10 cellular contexts compared by ENCODE assay signal in the genomic region with DNA sequence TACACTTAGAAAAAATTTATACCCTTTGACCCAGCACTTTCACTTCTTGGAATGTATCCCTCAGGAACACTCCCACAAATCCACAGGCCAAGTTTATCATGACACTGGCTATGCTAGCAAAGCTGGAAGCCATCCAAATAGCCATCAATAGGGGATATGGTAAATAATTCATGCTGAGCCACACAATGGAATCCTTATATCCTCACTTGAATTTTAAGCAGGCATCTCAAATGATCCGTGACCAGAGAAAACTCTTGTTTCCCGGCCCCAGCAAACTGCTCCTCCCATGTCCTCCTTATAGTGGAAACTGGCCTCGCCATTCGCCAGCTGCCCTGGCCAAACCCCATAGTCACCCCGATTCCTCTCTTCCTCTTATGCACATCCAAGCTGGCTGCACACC. TPM values are rescaled to one million over a fixed set of nuclear protein-coding genes. Genes with fewer than 3 reads are reported as not detected.
DNase-seq lines count a peak whose midpoint lies in the region; ATAC-seq, FAIRE-seq and TF ChIP-seq lines count a peak whose summit lies in the region.
"Had no signal": no experiment of that assay in that cellular context is flagged by ENCODE, and none has a peak within 500 bp of the region (broad histone marks: within the 10 kb centered on the region; RNA-seq: fewer than 3 reads in every experiment).

No MANE protein-coding gene starts in this region.

- peaks cover 0 to 2% of the 10 kb centered on the region in 2 experiments for H4K20me1 ChIP-seq in H1 (replicated peaks in 1 of 2; ENCODE audit: control insufficient read depth in 1 of 2, insufficient read depth in 2 of 2, low read length in 2 of 2)

- no peak overlapping the region for H2BK15ac ChIP-seq in H1 (ENCODE audit: low read length)

- no peak overlapping the region for H2AFZ ChIP-seq in H1 (ENCODE audit: low read length)

- peak overlapping the region in 1 of 4 experiments; percentile 30; a peak in 3 of 8 replicates for H3K4me3 ChIP-seq in H1 (ENCODE audit: extremely low read depth in 1 of 4, insufficient read depth in 2 of 4, low read depth in 3 of 4, low read length in 4 of 4)
- no peak overlapping the region for H3K4me3 ChIP-seq in subcutaneous abdominal adipose tissue (ENCODE audit: low read depth in 1 of 5, low read length in 5 of 5)
- no peak overlapping the region for H3K4me3 ChIP-seq in transverse colon

- intact Hi-C loops in transverse colon (cut with DNase I; ENCODE audit: low total_unique reads) = no loop called here

- no peak overlapping the region for H3K14ac ChIP-seq in H1 (ENCODE audit: insufficient read length)

- H2BK12ac ChIP-seq in H1 (ENCODE audit: low read depth, low read length) = 0 out of 2 replicates have a peak overlapping the region, but pooled peaks have one; percentile 62

- FAIRE-seq in H1 (lab: Jason Lieb, UNC) = peak; percentile 62

- peak overlapping the region; percentile 45 for H4K5ac ChIP-seq in H1 (ENCODE audit: insufficient read length, low read depth, low read length)

- no peaks in the 10 kb centered on the region for H3K23me2 ChIP-seq in H1 (ENCODE audit: low read depth, low read length)

- H3K79me1 ChIP-seq in H1 (ENCODE audit: low read depth, low read length) = no peaks in the 10 kb centered on the region

- peak overlapping the region; percentile 79 for H2BK120ac ChIP-seq in H1 (replicated peaks; ENCODE audit: low read depth, low read length)

- H2BK20ac ChIP-seq in H1 (ENCODE audit: low read length) = peak overlapping the region; percentile 15; the same call in 1 of the 2 replicates

- H3K36me3 ChIP-seq in H1 (ENCODE audit: control insufficient read depth in 2 of 4, insufficient read depth in 4 of 4, low read length in 3 of 4) (peaks cover under 1 to 12% (median 3%) of the 10 kb centered on the region in 4 experiments; a peak in 5 of 8 replicates), subcutaneous abdominal adipose tissue (ENCODE audit: control insufficient read depth in 5 of 5, insufficient read depth in 5 of 5, low read length in 5 of 5) (no peaks in the 10 kb centered on the region), transverse colon (no peaks in the 10 kb centered on the region)

- H3K27me3 ChIP-seq in H1 (replicated peaks in 1 of 4; ENCODE audit: control insufficient read depth in 3 of 4, extremely low read depth in 1 of 4, insufficient read depth in 3 of 4, low read length in 3 of 4) = no peaks in the 10 kb centered on the region
- no peaks in the 10 kb centered on the region for H3K27me3 ChIP-seq in subcutaneous abdominal adipose tissue (ENCODE audit: control insufficient read depth in 5 of 5, insufficient read depth in 4 of 5, low read length in 5 of 5)
- H3K27me3 ChIP-seq in transverse colon = no peaks in the 10 kb centered on the region

- no peaks in the 10 kb centered on the region for H3K79me2 ChIP-seq in H1 (ENCODE audit: control insufficient read depth in 1 of 2, insufficient read depth in 2 of 2, low read length in 2 of 2)

- no peak overlapping the region for H4K8ac ChIP-seq in H1 (ENCODE audit: extremely low read depth, insufficient read depth, low read length)

- peak overlapping the region; percentile 68 for H4K91ac ChIP-seq in H1 (replicated peaks; ENCODE audit: insufficient read length, low read length)

- no peak for TF ChIP-seq CTCF in H1 (IDR thresholded peaks at IDR 0.05; ENCODE audit: control extremely low read depth in 1 of 3, insufficient read depth in 1 of 3, low read depth in 1 of 3, low read length in 3 of 3)
- TF ChIP-seq CTCF in transverse colon (IDR thresholded peaks at IDR 0.05) = no peak

- TF ChIP-seq POLR2A in H1 (IDR thresholded peaks at IDR 0.05; ENCODE audit: control extremely low read depth in 1 of 2, low read depth in 2 of 2, low read length in 2 of 2) (no peak), transverse colon (IDR thresholded peaks at IDR 0.05) (no peak)

- no peak overlapping the region; the same call in 1 of the 2 replicates for H3K27ac ChIP-seq in H1 (ENCODE audit: low read depth, low read length)
- H3K27ac ChIP-seq in subcutaneous abdominal adipose tissue (ENCODE audit: low read depth, low read length) = peak overlapping the region; percentile 41
- no peak overlapping the region for H3K27ac ChIP-seq in transverse colon

- TF ChIP-seq RAD21 in Ishikawa (IDR thresholded peaks at IDR 0.05; ENCODE audit: low read depth) = no peak
- TF ChIP-seq RAD21 in H1 (IDR thresholded peaks at IDR 0.05 in 1 of 2, conservative IDR thresholded peaks at IDR 0.05 in 1 of 2; ENCODE audit: low read depth in 2 of 2, low read length in 2 of 2) = no peak

- H3K4me1 ChIP-seq in H1 (replicated peaks in 1 of 4; ENCODE audit: control insufficient read depth in 3 of 4, insufficient read depth in 4 of 4, low read length in 3 of 4) (peaks cover 0 to 7% (median 5%) of the 10 kb centered on the region in 4 experiments; a peak in 5 of 7 replicates), subcutaneous abdominal adipose tissue (ENCODE audit: control insufficient read depth in 5 of 5, insufficient read depth in 5 of 5, low read length in 5 of 5) (peaks cover 0 to 45% (median 35%) of the 10 kb centered on the region in 5 donors), transverse colon (no peaks in the 10 kb centered on the region)

- no peak overlapping the region for H2BK5ac ChIP-seq in H1 (ENCODE audit: low read depth, low read length)

- H3K4ac ChIP-seq in H1 (replicated peaks; ENCODE audit: insufficient read length, low read depth, low read length) = no peak overlapping the region

- TF ChIP-seq EP300 in Ishikawa (IDR thresholded peaks at IDR 0.05; ENCODE audit: borderline replicate concordance) (peak; percentile 77), H1 (IDR thresholded peaks at IDR 0.05; ENCODE audit: borderline replicate concordance in 1 of 2, low read depth in 2 of 2, low read length in 2 of 2) (0 out of 3 replicates have a peak, but pooled peaks of 1 of the 2 experiments have one; percentile 52), transverse colon (IDR thresholded peaks at IDR 0.05; ENCODE audit: low read depth) (no peak)

- H3K9ac ChIP-seq in H1 (replicated peaks in 1 of 4; ENCODE audit: extremely low read depth in 1 of 4, low read depth in 3 of 4, low read length in 3 of 4) (no peak overlapping the region), subcutaneous abdominal adipose tissue (ENCODE audit: low read length in 5 of 5) (peak overlapping the region in 1 of 5 donors; percentile 14)

- ATAC-seq in stimulated activated naive CD8-positive, alpha-beta T cell treated with anti-CD3 and anti-CD28 coated beads, Interleukin-15, Interleukin-2, amounts not matched to agents 100 U/mL and 50 U/mL, for 24 hours = no peak
- no peak for ATAC-seq in HG03565 (IDR thresholded peaks at IDR 0.05; ENCODE audit: unreplicated experiment)
- ATAC-seq: left cardiac atrium had no signal

- H3K9me3 ChIP-seq in H1 (ENCODE audit: insufficient read depth in 2 of 2, low read depth in 1 of 2, low read length in 1 of 2) = no peaks in the 10 kb centered on the region
- H3K9me3 ChIP-seq in subcutaneous abdominal adipose tissue (ENCODE audit: control insufficient read depth in 5 of 5, low read length in 5 of 5) = no peaks in the 10 kb centered on the region
- H3K9me3 ChIP-seq in transverse colon = no peaks in the 10 kb centered on the region

- in situ Hi-C loops in transverse colon (cut with MboI; ENCODE audit: low pct_ligation_motif_present in 1 of 4, low pct_unique_long_range_greater_than_20kb in 1 of 4, low sequenced_read_pairs in 3 of 4) = no loop called here

- POLR2A ChIA-PET in H1 (lab: Charles Lee; ENCODE audit: partially characterized antibody) = interaction anchor here (0.9 to 2.3 kb wide), 5 partner anchors 9 to 172 kb away, joined by 3 to 4 read pairs (median 3); a partner anchor contains a TSS

- peak overlapping the region; percentile 36 to 49 for H3K4me2 ChIP-seq in H1 (ENCODE audit: insufficient read depth in 1 of 2, low read depth in 2 of 2, low read length in 2 of 2)

- 33% methylated on average over 5 of the region's 5 CpGs; no CpG with 5 or more reads in 1 of the 2 experiments for WGBS in H1 (ENCODE audit: extremely low coverage in 1 of 2, insufficient coverage in 1 of 2, insufficient read length in 1 of 2, insufficient replicate concordance in 2 of 2, low coverage in 1 of 2, low lambda C conversion rate in 2 of 2, missing lambda C conversion rate in 1 of 2), 2 experiments
- WGBS in transverse colon (ENCODE audit: low coverage in 1 of 2), 2 donors = 49% methylated on average over 5 of the region's 5 CpGs; no CpG with 5 or more reads in 1 of the 2 donors

- H3K23ac ChIP-seq in H1 (ENCODE audit: insufficient read length) = no peak overlapping the region

- no peak overlapping the region for H3K56ac ChIP-seq in H1 (replicated peaks; ENCODE audit: insufficient read length, low read depth, low read length)

- H2AK5ac ChIP-seq in H1 (ENCODE audit: low read depth, low read length) = peak overlapping the region; percentile 83; the same call in 1 of the 2 replicates

- DNase-seq in NCI-H345 (lab: John Stamatoyannopoulos, UW) (peak; percentile 96), H1 (ENCODE audit: low read depth in 1 of 2, low spot score in 2 of 2) (peak; percentile 43 to 51), transverse colon (no peak)
- no peak for DNase-seq in stimulated activated naive CD8-positive, alpha-beta T cell treated with anti-CD3 and anti-CD28 coated beads, Interleukin-15, Interleukin-2, amounts not matched to agents 100 U/mL and 50 U/mL, for 24 hours
- DNase-seq: activated naive CD4-positive, alpha-beta T cell treated with Interleukin-2 at 50 U/mL for 16 hours; left cardiac atrium had no signal

- CTCF ChIA-PET in H1 (lab: Charles Lee; ENCODE audit: partially characterized antibody) = interaction anchor here (1.0 to 2.2 kb wide), 2 partner anchors 9 to 20 kb away, joined by 3 to 8 read pairs; no protein-coding TSS in a partner anchor

- peak overlapping the region; percentile 94 for H3K18ac ChIP-seq in H1 (ENCODE audit: extremely low read depth, low read length)

RNA-seq across cellular contexts. Expression of a gene that starts 37.6 kb away (rescaled TPM):
- 42.9 and 45.1 TPM in 2 replicates for total RNA-seq in H1 (2021; fragmentation: NEBNext Ultra II Directional; extraction: Animal tissue kit (Norgen Biotek cat#: 25700))
- polyA plus RNA-seq in H1 (2011; rRNA removed) = 17.8 and 25.3 TPM in 2 replicates
- polyA plus RNA-seq in H1 (2011; cell fraction: cytosol; rRNA removed) = 14.1 TPM
- polyA plus RNA-seq in H1 (2011; cell fraction: nucleus; rRNA removed) = 57.6 TPM
- 29.3 to 50.3 TPM (median 45.8 TPM) in 4 replicates for polyA plus RNA-seq in H1 (2012, experiment 1 of 2)
- 31.9 TPM for polyA plus RNA-seq in H1 (2012, experiment 2 of 2)
- 28.4 TPM for polyA plus RNA-seq in H1 (2013, experiment 1 of 2)
- 28.1 TPM for polyA plus RNA-seq in H1 (2013, experiment 2 of 2)
- polyA minus RNA-seq in H1 (2011; rRNA and poly(A)+ RNA removed) = 23.8 and 25.7 TPM in 2 replicates
- 22.3 TPM for polyA minus RNA-seq in H1 (2011; cell fraction: cytosol; rRNA and poly(A)+ RNA removed)
- 21.2 TPM for polyA minus RNA-seq in H1 (2011; cell fraction: nucleus; rRNA and poly(A)+ RNA removed)
- 10 to 100 TPM in 1 of 4 donors, 1 to 10 TPM in 3; 1.6 to 13.1 (median 3.6) TPM for total RNA-seq in transverse colon

RNA-seq across cellular contexts. Expression of a gene that starts 38.4 kb away (rescaled TPM):
- total RNA-seq in H1 (2021; fragmentation: NEBNext Ultra II Directional; extraction: Animal tissue kit (Norgen Biotek cat#: 25700)) = 35.8 and 41.2 TPM in 2 replicates
- polyA plus RNA-seq in H1 (2011; rRNA removed) = 11.1 and 19.2 TPM in 2 replicates
- 5.9 TPM for polyA plus RNA-seq in H1 (2011; cell fraction: cytosol; rRNA removed)
- polyA plus RNA-seq in H1 (2011; cell fraction: nucleus; rRNA removed) = 20.8 TPM
- 30.8 to 45.2 TPM (median 38.2 TPM) in 4 replicates for polyA plus RNA-seq in H1 (2012, experiment 1 of 2)
- 33.0 TPM for polyA plus RNA-seq in H1 (2012, experiment 2 of 2)
- polyA plus RNA-seq in H1 (2013, experiment 1 of 2) = 44.9 TPM
- polyA plus RNA-seq in H1 (2013, experiment 2 of 2) = 43.1 TPM
- polyA minus RNA-seq in H1 (2011; rRNA and poly(A)+ RNA removed) = 24.6 and 27.9 TPM in 2 replicates
- polyA minus RNA-seq in H1 (2011; cell fraction: cytosol; rRNA and poly(A)+ RNA removed) = 20.7 TPM
- polyA minus RNA-seq in H1 (2011; cell fraction: nucleus; rRNA and poly(A)+ RNA removed) = 10.7 TPM
- 1 to 10 TPM in 2 of 4 donors, under 1 TPM in 1, not detected in 1; 0.20 to 1.1 (median 1.1) TPM for total RNA-seq in transverse colon
- polyA plus RNA-seq: fibroblast of lung had no signal

RNA-seq across cellular contexts. Expression of a gene that starts 43.5 kb away (rescaled TPM):
- total RNA-seq in H1 (2021; fragmentation: NEBNext Ultra II Directional; extraction: Animal tissue kit (Norgen Biotek cat#: 25700)) = 27.0 and 28.6 TPM in 2 replicates
- 38.8 and 53.8 TPM in 2 replicates for polyA plus RNA-seq in H1 (2011; rRNA removed)
- 27.7 TPM for polyA plus RNA-seq in H1 (2011; cell fraction: cytosol; rRNA removed)
- 31.4 TPM for polyA plus RNA-seq in H1 (2011; cell fraction: nucleus; rRNA removed)
- 12.2 to 27.2 TPM (median 24.2 TPM) in 4 replicates for polyA plus RNA-seq in H1 (2012, experiment 1 of 2)
- polyA plus RNA-seq in H1 (2012, experiment 2 of 2) = 22.8 TPM
- polyA plus RNA-seq in H1 (2013, experiment 1 of 2) = 13.2 TPM
- polyA plus RNA-seq in H1 (2013, experiment 2 of 2) = 11.9 TPM
- polyA minus RNA-seq in H1 (2011; rRNA and poly(A)+ RNA removed) = 41.6 and 41.8 TPM in 2 replicates
- 35.7 TPM for polyA minus RNA-seq in H1 (2011; cell fraction: cytosol; rRNA and poly(A)+ RNA removed)
- 29.8 TPM for polyA minus RNA-seq in H1 (2011; cell fraction: nucleus; rRNA and poly(A)+ RNA removed)
- total RNA-seq in transverse colon = 10 to 100 TPM in 3 of 4 donors, 1 to 10 TPM in 1; 8.0 to 18.7 (median 16.5) TPM

Comparison
In these comparisons a context has a peak if more than half of its experiments do, and no peak if none do; other contexts are left out.
1. DNase-seq: peak in NCI-H345 (single experiment) and H1 (2 of 2); none in stimulated activated naive CD8-positive, alpha-beta T cell treated with anti-CD3 and anti-CD28 coated beads, Interleukin-15, Interleukin-2, amounts not matched to agents 100 U/mL and 50 U/mL, for 24 hours (single experiment) and transverse colon (single experiment).
2. RNA of a gene that starts 38.4 kb away (total RNA-seq): 35.8 to 41.2 TPM in H1; 0.20 to 1.1 TPM in transverse colon; every median in the first group is over 10 times any median in the second.